In genomic region chr4:71553605-71554004, GRCh38 we compare ENCODE assay signal across 9 cellular contexts.
DNase-seq lines count a peak whose midpoint lies in the region; ATAC-seq and TF ChIP-seq lines count a peak whose summit lies in the region.
"Had no signal": no experiment of that assay in that cellular context is flagged by ENCODE, and none has a peak within 500 bp of the region (broad histone marks: within the 10 kb centered on the region; RNA-seq: fewer than 3 reads in every experiment).

No MANE protein-coding gene starts in this region.

- no peaks in the 10 kb centered on the region for H3F3A ChIP-seq in Loucy (ENCODE audit: low read depth)

- H3K9me2 ChIP-seq in Loucy (replicated peaks; ENCODE audit: low read depth, low read length) = no peaks in the 10 kb centered on the region

- no peak overlapping the region for H3K4me2 ChIP-seq in Loucy (ENCODE audit: low read depth, low read length, poor library complexity, severe bottlenecking)
- H3K4me2 ChIP-seq: BLaER1 treated with 17β-estradiol and CSF1 and Interleukin-3, amounts not matched to agents 10 nM and 100 nM had no signal

- DNase-seq in NCI-H2081 (lab: John Stamatoyannopoulos, UW) (peak; percentile 2 to 8), NCI-H2081 treated with DMSO at 0.1 percent for 48 hours (lab: John Stamatoyannopoulos, UW) (no peak), epithelial cell of proximal tubule (ENCODE audit: low read depth) (no peak), progenitor cell of endocrine pancreas (ENCODE audit: low spot score, unreplicated experiment) (no peak), MV-4-11 (lab: John Stamatoyannopoulos, UW) (no peak), ovary (no peak)
- no peak for DNase-seq in effector memory CD8-positive, alpha-beta T cell

- TF ChIP-seq CTCF in Loucy (conservative IDR thresholded peaks at IDR 0.05; ENCODE audit: low read length) (peak; percentile 73), epithelial cell of proximal tubule (conservative IDR thresholded peaks at IDR 0.05; ENCODE audit: low read depth, low read length) (peak; percentile 70), progenitor cell of endocrine pancreas (IDR thresholded peaks at IDR 0.05; ENCODE audit: unreplicated experiment) (peak; percentile 51), ovary (IDR thresholded peaks at IDR 0.05) (no peak)

- no peak for TF ChIP-seq EP300 in ovary (IDR thresholded peaks at IDR 0.05)

- no peaks in the 10 kb centered on the region for H3K27me3 Mint-ChIP-seq in progenitor cell of endocrine pancreas
- no peaks in the 10 kb centered on the region for H3K27me3 Mint-ChIP-seq in effector memory CD8-positive, alpha-beta T cell

- H3K27ac ChIP-seq in ovary = no peak overlapping the region
- H3K27ac ChIP-seq: BLaER1 treated with 17β-estradiol and CSF1 and Interleukin-3, amounts not matched to agents 10 nM and 100 nM had no signal

- no peak overlapping the region for H3K4me3 ChIP-seq in Loucy (ENCODE audit: low read length, poor library complexity, severe bottlenecking)
- no peak overlapping the region for H3K4me3 ChIP-seq in epithelial cell of proximal tubule (ENCODE audit: low read depth, low read length)
- no peak overlapping the region for H3K4me3 ChIP-seq in ovary
- H3K4me3 ChIP-seq: BLaER1 treated with 17β-estradiol and CSF1 and Interleukin-3, amounts not matched to agents 10 nM and 100 nM had no signal

- H4K20me1 ChIP-seq in Loucy (ENCODE audit: insufficient read depth, low read length, poor library complexity, severe bottlenecking) = no peaks in the 10 kb centered on the region
- H4K20me1 ChIP-seq: BLaER1 treated with 17β-estradiol and CSF1 and Interleukin-3, amounts not matched to agents 10 nM and 100 nM had no signal

- no peaks in the 10 kb centered on the region for H3K9me3 Mint-ChIP-seq in progenitor cell of endocrine pancreas (ENCODE audit: low read depth)
- no peaks in the 10 kb centered on the region for H3K9me3 Mint-ChIP-seq in effector memory CD8-positive, alpha-beta T cell

- no peaks in the 10 kb centered on the region for H3K36me3 ChIP-seq in Loucy (ENCODE audit: insufficient read depth, low read length)
- no peaks in the 10 kb centered on the region for H3K36me3 ChIP-seq in ovary
- H3K36me3 ChIP-seq: BLaER1 treated with 17β-estradiol and CSF1 and Interleukin-3, amounts not matched to agents 10 nM and 100 nM had no signal

- intact Hi-C loops in ovary (cut with DNase I) = no loop called here

- H3K9ac ChIP-seq in Loucy (ENCODE audit: low read depth, low read length, poor library complexity, severe bottlenecking) = no peak overlapping the region
- H3K9ac ChIP-seq: BLaER1 treated with 17β-estradiol and CSF1 and Interleukin-3, amounts not matched to agents 10 nM and 100 nM had no signal

- no peaks in the 10 kb centered on the region for H3K79me2 ChIP-seq in Loucy (ENCODE audit: insufficient read depth, low read length)

- no peak for ATAC-seq in effector memory CD8-positive, alpha-beta T cell (replicated peaks)

- H3K36me3 Mint-ChIP-seq in progenitor cell of endocrine pancreas (ENCODE audit: insufficient read depth) = peaks cover 53% of the 10 kb centered on the region
- H3K36me3 Mint-ChIP-seq in effector memory CD8-positive, alpha-beta T cell (ENCODE audit: insufficient read depth) = no peaks in the 10 kb centered on the region

- H3K4me3 Mint-ChIP-seq in progenitor cell of endocrine pancreas (ENCODE audit: low read depth) = no peak overlapping the region
- no peak overlapping the region for H3K4me3 Mint-ChIP-seq in effector memory CD8-positive, alpha-beta T cell

- peaks cover 30% of the 10 kb centered on the region for H3K4me1 Mint-ChIP-seq in progenitor cell of endocrine pancreas (ENCODE audit: low read depth)
- no peaks in the 10 kb centered on the region for H3K4me1 Mint-ChIP-seq in effector memory CD8-positive, alpha-beta T cell (ENCODE audit: low read depth in 2 of 2)

- 65 to 76% (median 71%) methylated on average over 1 of the region's 1 CpG for WGBS in ovary, 3 donors

- H3K27me3 ChIP-seq in Loucy (ENCODE audit: insufficient read depth, low read length, poor library complexity, severe bottlenecking) (no peaks in the 10 kb centered on the region), ovary (no peaks in the 10 kb centered on the region)
- H3K27me3 ChIP-seq: BLaER1 treated with 17β-estradiol and CSF1 and Interleukin-3, amounts not matched to agents 10 nM and 100 nM had no signal

- no peaks in the 10 kb centered on the region for H3K4me1 ChIP-seq in Loucy (ENCODE audit: insufficient read depth, low read length, poor library complexity, severe bottlenecking)
- H3K4me1 ChIP-seq in ovary (ENCODE audit: insufficient read depth) = no peaks in the 10 kb centered on the region
- H3K4me1 ChIP-seq: BLaER1 treated with 17β-estradiol and CSF1 and Interleukin-3, amounts not matched to agents 10 nM and 100 nM had no signal

- H3K27ac Mint-ChIP-seq in progenitor cell of endocrine pancreas = no peak overlapping the region
- H3K27ac Mint-ChIP-seq in effector memory CD8-positive, alpha-beta T cell = no peak overlapping the region

- H3K9me3 ChIP-seq in Loucy (ENCODE audit: insufficient read depth, low read depth, low read length) = no peaks in the 10 kb centered on the region
- no peaks in the 10 kb centered on the region for H3K9me3 ChIP-seq in ovary
- H3K9me3 ChIP-seq: BLaER1 treated with 17β-estradiol and CSF1 and Interleukin-3, amounts not matched to agents 10 nM and 100 nM had no signal

- no peak overlapping the region for H2AFZ ChIP-seq in Loucy (ENCODE audit: low read length)

- no peak for TF ChIP-seq POLR2A in ovary (IDR thresholded peaks at IDR 0.05)

Comparison
In these comparisons a context has a peak if more than half of its experiments do, and no peak if none do; other contexts are left out.
1. DNase-seq: peak in NCI-H2081 (2 of 2); none in NCI-H2081 treated with DMSO at 0.1 percent for 48 hours (single experiment), epithelial cell of proximal tubule (single experiment), progenitor cell of endocrine pancreas (single experiment), MV-4-11 (single experiment), ovary (0 of 5) and effector memory CD8-positive, alpha-beta T cell (0 of 3).
2. CTCF ChIP-seq: peak in Loucy (single experiment), epithelial cell of proximal tubule (single experiment) and progenitor cell of endocrine pancreas (single experiment); none in ovary (0 of 3).